In the genomic region with DNA sequence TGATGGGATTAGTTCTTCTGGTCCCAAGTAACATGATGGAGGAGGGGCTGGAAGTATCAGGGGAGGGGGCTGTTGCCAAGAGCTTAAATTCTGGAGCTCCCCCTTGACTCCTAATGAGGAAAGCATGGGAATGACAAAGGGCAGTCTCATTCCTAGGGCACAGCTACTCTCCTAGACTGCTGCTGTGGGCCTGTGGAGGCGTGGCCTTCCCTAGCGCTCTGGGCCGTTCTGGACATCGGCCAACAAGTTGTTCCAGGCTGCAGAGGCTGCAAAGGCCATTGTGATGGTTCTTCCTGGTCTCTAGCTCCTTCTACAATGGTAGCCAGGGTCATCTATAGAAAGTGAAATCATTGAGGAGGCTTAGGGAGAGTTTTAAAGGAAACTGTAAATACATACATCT, we compare ENCODE assay signal across 20 cellular contexts.
DNase-seq lines count a peak whose midpoint lies in the region; ATAC-seq and TF ChIP-seq lines count a peak whose summit lies in the region.
"Had no signal": no experiment of that assay in that cellular context is flagged by ENCODE, and none has a peak within 500 bp of the region (broad histone marks: within the 10 kb centered on the region; RNA-seq: fewer than 3 reads in every experiment).

No MANE protein-coding gene starts in this region.

- DNase-seq in Right ventricle myocardium inferior (ENCODE audit: missing footprints) (peak; percentile 57), right atrium auricular region (ENCODE audit: low spot score) (no peak), body of pancreas (peak in 3 of 4 donors; percentile 25 to 55 (median 38)), lower lobe of right lung (peak; percentile 45), glomerular visceral epithelial cell (ENCODE audit: extremely low spot score) (no peak), hepatic stellate cell (ENCODE audit: low spot score) (no peak), OCI-LY7 (ENCODE audit: low spot score) (no peak), uterus (no peak)
- DNase-seq: activated CD4-positive, CD25-positive, alpha-beta regulatory T cell treated with anti-CD3 and anti-CD28 coated beads, Interleukin-2, amount 50 U/mL, for 72 hours; activated naive CD8-positive, alpha-beta T cell treated with anti-CD3 and anti-CD28 coated beads, Interleukin-2, amount 50 U/mL, for 24 hours; cerebellar nuclear complex; NCI-H226; stimulated activated naive CD8-positive, alpha-beta T cell treated with anti-CD3 and anti-CD28 coated beads, Interleukin-15, amount 100 ng/mL, for 72 hours; T-helper 1 cell had no signal

- H3K36me3 ChIP-seq in right atrium auricular region (no peaks in the 10 kb centered on the region), body of pancreas (replicated peaks in 1 of 2; ENCODE audit: insufficient read depth in 1 of 2, low read depth in 2 of 2) (no peaks in the 10 kb centered on the region), lower lobe of right lung (no peaks in the 10 kb centered on the region), OCI-LY7 (ENCODE audit: insufficient read depth, low read length) (no peaks in the 10 kb centered on the region), uterus (no peaks in the 10 kb centered on the region)
- H3K36me3 ChIP-seq: neural progenitor cell had no signal

- H3K27ac ChIP-seq in right atrium auricular region (no peak overlapping the region), body of pancreas (no peak overlapping the region), lower lobe of right lung (no peak overlapping the region), OCI-LY7 (ENCODE audit: low read depth, low read length, poor library complexity, severe bottlenecking) (no peak overlapping the region), uterus (no peak overlapping the region)
- H3K27ac ChIP-seq: epithelial cell of prostate, neural progenitor cell had no signal

- POLR2A ChIA-PET in OCI-LY7 (lab: Charles Lee), result no interaction called here

- TF ChIP-seq POLR2A in body of pancreas (IDR thresholded peaks at IDR 0.05) (no peak), uterus (IDR thresholded peaks at IDR 0.05) (no peak)

- H3K4me1 ChIP-seq in right atrium auricular region, result no peaks in the 10 kb centered on the region
- no peaks in the 10 kb centered on the region for H3K4me1 ChIP-seq in body of pancreas
- no peaks in the 10 kb centered on the region for H3K4me1 ChIP-seq in lower lobe of right lung
- no peaks in the 10 kb centered on the region for H3K4me1 ChIP-seq in OCI-LY7 (ENCODE audit: insufficient read depth, low read length, poor library complexity, severe bottlenecking)
- H3K4me1 ChIP-seq in uterus, result no peaks in the 10 kb centered on the region

- intact Hi-C loops in Right ventricle myocardium inferior (cut with DNase I), result no loop called here
- intact Hi-C loops in body of pancreas (cut with DNase I), result no loop called here
- intact Hi-C loops in lower lobe of right lung (cut with DNase I), result no loop called here
- intact Hi-C loops in OCI-LY7 (cut with micrococcal nuclease; ENCODE audit: unreplicated experiment), result no loop called here
- intact Hi-C loops in uterus (cut with DNase I; ENCODE audit: low total_unique reads), result no loop called here

- TF ChIP-seq CTCF in right atrium auricular region (IDR thresholded peaks at IDR 0.05) (no peak), body of pancreas (IDR thresholded peaks at IDR 0.05) (no peak), lower lobe of right lung (IDR thresholded peaks at IDR 0.05) (no peak), OCI-LY7 (conservative IDR thresholded peaks at IDR 0.05; ENCODE audit: low read length) (no peak), uterus (IDR thresholded peaks at IDR 0.05) (no peak)

- no TSS peak for BruUV-seq in OCI-LY7 (replicated peaks; lab: Mats Ljungman, UMichigan)

- ATAC-seq in Right ventricle myocardium inferior, result peak; percentile 54
- no peak for ATAC-seq in body of pancreas
- ATAC-seq in lower lobe of right lung, result no peak
- ATAC-seq: activated naive CD8-positive, alpha-beta T cell treated with anti-CD3 and anti-CD28 coated beads, Interleukin-2, amount 50 U/mL, for 24 hours; HCT116; Panc1; stimulated activated naive CD8-positive, alpha-beta T cell treated with anti-CD3 and anti-CD28 coated beads, Interleukin-15, amount 100 ng/mL, for 72 hours had no signal

- H3K4me3 ChIP-seq in right atrium auricular region (no peak overlapping the region), body of pancreas (no peak overlapping the region), lower lobe of right lung (no peak overlapping the region), OCI-LY7 (ENCODE audit: low read depth, low read length, poor library complexity, severe bottlenecking) (no peak overlapping the region), uterus (no peak overlapping the region)
- H3K4me3 ChIP-seq: lung, neural progenitor cell, smooth muscle cell had no signal

- WGBS in body of pancreas, 2 donors, result 84 to 90% methylated on average over 4 of the region's 4 CpGs

- H3K27me3 ChIP-seq in right atrium auricular region (no peaks in the 10 kb centered on the region), body of pancreas (no peaks in the 10 kb centered on the region), lower lobe of right lung (ENCODE audit: low read depth) (no peaks in the 10 kb centered on the region), uterus (no peaks in the 10 kb centered on the region)
- H3K27me3 ChIP-seq: neural progenitor cell had no signal

- no peaks in the 10 kb centered on the region for H3K79me2 ChIP-seq in OCI-LY7 (ENCODE audit: insufficient read depth, low read depth, low read length)

- no peak overlapping the region for H2AFZ ChIP-seq in OCI-LY7 (ENCODE audit: low read length)
- H2AFZ ChIP-seq: neural progenitor cell had no signal

- CTCF ChIA-PET in OCI-LY7 (lab: Charles Lee; ENCODE audit: unreplicated experiment), result no interaction called here

- H4K20me1 ChIP-seq in OCI-LY7 (ENCODE audit: insufficient read depth, low read length), result no peaks in the 10 kb centered on the region

- H3K9me3 ChIP-seq in right atrium auricular region (no peaks in the 10 kb centered on the region), body of pancreas (no peaks in the 10 kb centered on the region), lower lobe of right lung (no peaks in the 10 kb centered on the region), OCI-LY7 (ENCODE audit: low read length) (no peaks in the 10 kb centered on the region), uterus (no peaks in the 10 kb centered on the region)

- H3K9me2 ChIP-seq in OCI-LY7 (ENCODE audit: insufficient read depth, low read length), result no peaks in the 10 kb centered on the region

- no peak overlapping the region for H3K4me2 ChIP-seq in OCI-LY7 (ENCODE audit: low read length)
- H3K4me2 ChIP-seq: neural progenitor cell, smooth muscle cell had no signal

Comparison
In these comparisons a context has a peak if more than half of its experiments do, and no peak if none do; other contexts are left out.
1. DNase-seq: peak in Right ventricle myocardium inferior (single experiment), body of pancreas (3 of 4) and lower lobe of right lung (single experiment); none in right atrium auricular region (single experiment), glomerular visceral epithelial cell (single experiment), hepatic stellate cell (single experiment), OCI-LY7 (single experiment) and uterus (0 of 2).